Comparison of ENCODE assay signal across 11 cellular contexts in the genomic region with DNA sequence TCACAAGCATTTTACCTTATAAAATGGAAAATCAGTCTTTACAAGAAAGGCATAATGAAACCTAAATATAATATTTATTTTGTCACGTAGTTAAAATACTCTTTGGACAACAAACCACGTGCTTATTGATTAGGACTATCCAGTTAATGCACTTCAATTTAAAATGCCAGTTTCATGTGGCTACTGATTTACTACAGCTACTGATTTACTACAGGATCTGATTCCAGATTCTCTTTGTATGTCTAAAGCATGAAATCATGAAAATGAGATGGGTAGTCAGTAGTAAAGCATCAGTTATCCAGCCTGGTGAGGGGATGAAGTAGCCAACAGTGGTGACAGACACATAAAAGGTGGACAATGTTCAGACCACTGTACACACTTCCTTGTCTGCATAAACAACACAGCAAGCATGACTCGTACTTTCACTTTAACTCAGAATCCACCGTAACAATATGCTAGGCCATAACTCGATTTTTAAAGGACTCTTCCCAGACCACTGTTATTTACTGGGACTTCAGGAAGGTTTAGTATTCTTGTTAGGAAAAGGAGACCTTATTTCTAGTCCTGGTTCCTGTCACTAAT. TPM values are rescaled to one million over a fixed set of nuclear protein-coding genes. Genes with fewer than 3 reads are reported as not detected.
A peak's percentile ranks its signal among the peaks of the same experiment; 100 is the strongest.
DNase-seq lines count a peak whose midpoint lies in the region; ATAC-seq and TF ChIP-seq lines count a peak whose summit lies in the region.
"Had no signal": no experiment of that assay in that cellular context is flagged by ENCODE, and none has a peak within 500 bp of the region (broad histone marks: within the 10 kb centered on the region; RNA-seq: fewer than 3 reads in every experiment).

No MANE protein-coding gene starts in this region.

- H3K36me3 ChIP-seq in colonic mucosa (peaks cover 6% of the 10 kb centered on the region), upper lobe of left lung (peaks cover 9 to 78% (median 26%) of the 10 kb centered on the region in 4 donors), A673 (ENCODE audit: insufficient read depth, low read length, poor library complexity, severe bottlenecking) (peaks cover 22% of the 10 kb centered on the region)

- no peaks in the 10 kb centered on the region for H3K27me3 ChIP-seq in colonic mucosa
- no peaks in the 10 kb centered on the region for H3K27me3 ChIP-seq in upper lobe of left lung
- no peaks in the 10 kb centered on the region for H3K27me3 ChIP-seq in A673 (replicated peaks; ENCODE audit: insufficient read depth, low read depth, low read length, poor library complexity)

- peaks cover 83% of the 10 kb centered on the region for H3K36me3 Mint-ChIP-seq in stimulated activated effector memory CD8-positive, alpha-beta T cell treated with anti-CD3 and anti-CD28 coated beads, Interleukin-12 subunit alpha, Interleukin-12 subunit beta, amount 100 ng/mL, for 72 hours

- intact Hi-C loops in colonic mucosa (cut with DNase I) (no loop called here), A673 (cut with micrococcal nuclease; ENCODE audit: unreplicated experiment) (no loop called here)

- peak overlapping the region; percentile 24 for H3K27ac ChIP-seq in colonic mucosa
- H3K27ac ChIP-seq in upper lobe of left lung: peak overlapping the region in 1 of 4 donors; percentile 33
- no peak overlapping the region for H3K27ac ChIP-seq in A673 (ENCODE audit: low read depth, low read length, poor library complexity, severe bottlenecking)
- H3K27ac ChIP-seq: parathyroid adenoma had no signal

- CTCF ChIA-PET in A673 (lab: Charles Lee): interaction anchor here (1.0 kb wide), 1 partner anchor 70 kb away, joined by 3 read pairs; no protein-coding TSS in a partner anchor

- no peak for TF ChIP-seq CTCF in colonic mucosa (IDR thresholded peaks at IDR 0.05)
- TF ChIP-seq CTCF in upper lobe of left lung (IDR thresholded peaks at IDR 0.05): no peak
- no peak for TF ChIP-seq CTCF in A673 (conservative IDR thresholded peaks at IDR 0.05; ENCODE audit: low read depth, low read length)

- peaks cover 60% of the 10 kb centered on the region for H3K4me1 Mint-ChIP-seq in stimulated activated effector memory CD8-positive, alpha-beta T cell treated with anti-CD3 and anti-CD28 coated beads, Interleukin-12 subunit alpha, Interleukin-12 subunit beta, amount 100 ng/mL, for 72 hours

- ATAC-seq in activated CD4-positive, CD25-positive, alpha-beta regulatory T cell treated with anti-CD3 and anti-CD28 coated beads, Interleukin-2, amount 50 U/mL, for 24 hours: peak; percentile 32 to 45
- peak; percentile 64 for ATAC-seq in HG03457 (IDR thresholded peaks at IDR 0.05; ENCODE audit: unreplicated experiment)
- ATAC-seq in stimulated activated effector memory CD8-positive, alpha-beta T cell treated with anti-CD3 and anti-CD28 coated beads, Interleukin-12 subunit alpha, Interleukin-12 subunit beta, amount 100 ng/mL, for 72 hours: peak; percentile 89
- no peak for ATAC-seq in upper lobe of left lung (ENCODE audit: low FRiP score in 2 of 2)

- BruUV-seq in A673 (replicated peaks; lab: Mats Ljungman, UMichigan): no TSS peak

- H3K27ac Mint-ChIP-seq in stimulated activated effector memory CD8-positive, alpha-beta T cell treated with anti-CD3 and anti-CD28 coated beads, Interleukin-12 subunit alpha, Interleukin-12 subunit beta, amount 100 ng/mL, for 72 hours: peak overlapping the region; percentile 81

- H3K4me3 Mint-ChIP-seq in stimulated activated effector memory CD8-positive, alpha-beta T cell treated with anti-CD3 and anti-CD28 coated beads, Interleukin-12 subunit alpha, Interleukin-12 subunit beta, amount 100 ng/mL, for 72 hours: peak overlapping the region; percentile 51

- TF ChIP-seq EP300 in upper lobe of left lung (IDR thresholded peaks at IDR 0.05): no peak

- H3K4me3 ChIP-seq in colonic mucosa (no peak overlapping the region), upper lobe of left lung (no peak overlapping the region), A673 (ENCODE audit: low read depth, low read length, poor library complexity, severe bottlenecking) (no peak overlapping the region)

- DNase-seq in activated CD4-positive, CD25-positive, alpha-beta regulatory T cell treated with anti-CD3 and anti-CD28 coated beads, Interleukin-2, amount 50 U/mL, for 72 hours: no peak
- DNase-seq in colonic mucosa: no peak
- no peak for DNase-seq in stimulated activated effector memory CD8-positive, alpha-beta T cell treated with anti-CD3 and anti-CD28 coated beads, Interleukin-12 subunit alpha, Interleukin-12 subunit beta, amount 100 ng/mL, for 72 hours (ENCODE audit: low spot score in 2 of 2)
- no peak for DNase-seq in upper lobe of left lung
- no peak for DNase-seq in COLO829 (ENCODE audit: low spot score)
- DNase-seq in A673 (ENCODE audit: low spot score): no peak
- DNase-seq: HCEC 1CT had no signal

- no peaks in the 10 kb centered on the region for H3K9me3 Mint-ChIP-seq in stimulated activated effector memory CD8-positive, alpha-beta T cell treated with anti-CD3 and anti-CD28 coated beads, Interleukin-12 subunit alpha, Interleukin-12 subunit beta, amount 100 ng/mL, for 72 hours
- H3K9me3 Mint-ChIP-seq: brain had no signal

- POLR2A ChIA-PET in A673 (lab: Charles Lee; ENCODE audit: low non-redundant PET): no interaction called here

- WGBS in upper lobe of left lung, 2 donors: 56 to 60% methylated on average over 5 of the region's 5 CpGs

- H3K4me1 ChIP-seq in colonic mucosa (peaks cover 6% of the 10 kb centered on the region), upper lobe of left lung (no peaks in the 10 kb centered on the region), A673 (ENCODE audit: insufficient read depth, low read length, poor library complexity, severe bottlenecking) (no peaks in the 10 kb centered on the region)
- H3K4me1 ChIP-seq: parathyroid adenoma had no signal

- no peaks in the 10 kb centered on the region for H3K9me3 ChIP-seq in colonic mucosa
- H3K9me3 ChIP-seq in upper lobe of left lung: no peaks in the 10 kb centered on the region
- H3K9me3 ChIP-seq in A673 (ENCODE audit: low read depth, low read length, poor library complexity, severe bottlenecking): no peaks in the 10 kb centered on the region

- TF ChIP-seq POLR2A in upper lobe of left lung (IDR thresholded peaks at IDR 0.05): no peak

- no peak overlapping the region for H3K9ac ChIP-seq in colonic mucosa (ENCODE audit: low read depth in 2 of 2, low read length in 2 of 2)
- H3K9ac ChIP-seq: parathyroid adenoma had no signal

RNA-seq across cellular contexts. Expression of a gene that starts 24.9 kb away (rescaled TPM):
- total RNA-seq in colonic mucosa: 100 to 1,000 TPM; 152 to 276 TPM
- total RNA-seq in upper lobe of left lung: 10 to 100 TPM; 23.7 to 93.9 (median 69.8) TPM
- 51.1 and 60.6 TPM in 2 replicates for total RNA-seq in A673 (2021)

Comparison
In these comparisons a context has a peak if more than half of its experiments do, and no peak if none do; other contexts are left out.
1. ATAC-seq: peak in activated CD4-positive, CD25-positive, alpha-beta regulatory T cell treated with anti-CD3 and anti-CD28 coated beads, Interleukin-2, amount 50 U/mL, for 24 hours (2 of 2), HG03457 (single experiment) and stimulated activated effector memory CD8-positive, alpha-beta T cell treated with anti-CD3 and anti-CD28 coated beads, Interleukin-12 subunit alpha, Interleukin-12 subunit beta, amount 100 ng/mL, for 72 hours (single experiment); none in upper lobe of left lung (0 of 2).